ENCODE assay signal across 17 cellular contexts in the genomic region with DNA sequence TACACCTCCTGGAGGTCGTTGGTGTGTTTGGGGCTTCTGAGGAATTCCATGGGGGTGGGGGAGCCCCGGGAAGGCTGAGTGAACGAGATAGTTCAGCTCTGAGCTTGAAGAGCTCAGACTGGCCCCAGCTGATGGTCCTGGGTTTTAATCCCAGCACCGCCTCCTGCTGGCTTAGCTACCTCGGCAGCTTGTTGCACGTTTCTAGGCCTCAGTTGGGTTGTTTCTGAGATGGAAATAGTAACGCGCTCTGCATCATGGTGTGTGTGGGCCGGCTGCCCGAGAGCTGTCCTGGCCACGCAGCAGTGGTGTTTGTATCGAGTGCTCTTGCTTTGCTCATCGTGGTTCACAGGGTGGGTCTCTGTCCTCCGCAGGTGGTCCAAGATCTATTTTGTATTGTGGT. TPM values are rescaled to one million over a fixed set of nuclear protein-coding genes. Genes with fewer than 3 reads are reported as not detected.
A peak's percentile ranks its signal among the peaks of the same experiment; 100 is the strongest.
DNase-seq lines count a peak whose midpoint lies in the region; ATAC-seq, FAIRE-seq and TF ChIP-seq lines count a peak whose summit lies in the region.
"Had no signal": no experiment of that assay in that cellular context is flagged by ENCODE, and none has a peak within 500 bp of the region (broad histone marks: within the 10 kb centered on the region; RNA-seq: fewer than 3 reads in every experiment).

No MANE protein-coding gene starts in this region.

- FAIRE-seq in GM12892 (lab: Jason Lieb, UNC), result no peak
- FAIRE-seq: GM12891 had no signal

- POLR2A ChIA-PET in activated CD4-positive, alpha-beta T cell treated with anti-CD3 and anti-CD28 coated beads for 36 hours (lab: Charles Lee), result no interaction called here

- in situ Hi-C loops in brain microvascular endothelial cell (cut with HindIII; ENCODE audit: low pct_ligation_motif_present, low sequenced_read_pairs), result no loop called here

- ATAC-seq in activated CD4-positive, alpha-beta T cell treated with anti-CD3 and anti-CD28 coated beads for 36 hours, result no peak
- ATAC-seq: naive thymus-derived CD4-positive, alpha-beta T cell had no signal

- peaks cover 5% of the 10 kb centered on the region for H3K36me3 ChIP-seq in brain microvascular endothelial cell (replicated peaks)
- no peaks in the 10 kb centered on the region for H3K36me3 ChIP-seq in kidney epithelial cell (ENCODE audit: control insufficient read depth, insufficient read depth, low read length)
- H3K36me3 ChIP-seq in SJCRH30, result no peaks in the 10 kb centered on the region

- H3K4me3 ChIP-seq in brain microvascular endothelial cell (ENCODE audit: low read depth, low read length) (no peak overlapping the region), kidney epithelial cell (ENCODE audit: low read depth, low read length) (no peak overlapping the region), SJCRH30 (no peak overlapping the region)
- H3K4me3 ChIP-seq: skin epidermis had no signal

- intact Hi-C loops in activated CD4-positive, alpha-beta T cell treated with anti-CD3 and anti-CD28 coated beads, Interleukin-2, amount 10 ng/mL, durations not matched to agents 24 days and 14 days (cut with micrococcal nuclease), result no loop called here
- intact Hi-C loops in activated CD4-positive, alpha-beta T cell treated with anti-CD3 and anti-CD28 coated beads for 36 hours (cut with DNase I, micrococcal nuclease), result loop anchor here (5.0 to 10.0 kb wide), 3 partner anchors 129 to 184 kb away; a partner anchor contains a TSS

- no peaks in the 10 kb centered on the region for H3K9me3 Mint-ChIP-seq in activated CD4-positive, alpha-beta T cell treated with anti-CD3 and anti-CD28 coated beads, Interleukin-2, amount 10 ng/mL, durations not matched to agents 24 days and 14 days
- H3K9me3 Mint-ChIP-seq in activated CD4-positive, alpha-beta T cell treated with anti-CD3 and anti-CD28 coated beads for 36 hours (ENCODE audit: low read depth), result no peaks in the 10 kb centered on the region
- H3K9me3 Mint-ChIP-seq: activated CD4-positive, alpha-beta memory T cell treated with anti-CD3 and anti-CD28 coated beads, Interleukin-2, amount 10 ng/mL, durations not matched to agents 7 days and 5 days; naive thymus-derived CD4-positive, alpha-beta T cell had no signal

- H3K9me3 ChIP-seq in SJCRH30 (replicated peaks), result no peaks in the 10 kb centered on the region

- H3K27me3 Mint-ChIP-seq in activated CD4-positive, alpha-beta T cell treated with anti-CD3 and anti-CD28 coated beads, Interleukin-2, amount 10 ng/mL, durations not matched to agents 24 days and 14 days, result no peaks in the 10 kb centered on the region
- no peaks in the 10 kb centered on the region for H3K27me3 Mint-ChIP-seq in activated CD4-positive, alpha-beta T cell treated with anti-CD3 and anti-CD28 coated beads for 36 hours
- H3K27me3 Mint-ChIP-seq: activated CD4-positive, alpha-beta memory T cell treated with anti-CD3 and anti-CD28 coated beads, Interleukin-2, amount 10 ng/mL, durations not matched to agents 7 days and 5 days; naive thymus-derived CD4-positive, alpha-beta T cell had no signal

- no peak for DNase-seq in activated CD4-positive, alpha-beta T cell treated with anti-CD3 and anti-CD28 coated beads, Interleukin-2, amount 10 ng/mL, durations not matched to agents 24 days and 14 days
- DNase-seq in activated CD4-positive, alpha-beta T cell treated with anti-CD3 and anti-CD28 coated beads for 36 hours, result no peak
- DNase-seq in brain microvascular endothelial cell (no peak), kidney epithelial cell (ENCODE audit: low read depth) (no peak), SJCRH30 (no peak), MV-4-11 (lab: John Stamatoyannopoulos, UW) (no peak), GM12892 (ENCODE audit: insufficient read length) (no peak)
- DNase-seq: 8988T; activated CD4-positive, alpha-beta memory T cell treated with anti-CD3 and anti-CD28 coated beads, Interleukin-2, amount 10 ng/mL, durations not matched to agents 7 days and 5 days; cerebellar nuclear complex; naive thymus-derived CD4-positive, alpha-beta T cell; NCI-H1092 treated with DMSO at 0.1 percent for 48 hours; T1000; trophoblast cell had no signal

- H3K36me3 Mint-ChIP-seq in activated CD4-positive, alpha-beta T cell treated with anti-CD3 and anti-CD28 coated beads, Interleukin-2, amount 10 ng/mL, durations not matched to agents 24 days and 14 days (ENCODE audit: low read depth), result peaks cover 15% of the 10 kb centered on the region
- peaks cover 10% of the 10 kb centered on the region for H3K36me3 Mint-ChIP-seq in activated CD4-positive, alpha-beta T cell treated with anti-CD3 and anti-CD28 coated beads for 36 hours (ENCODE audit: low read depth)

- peaks cover 2% of the 10 kb centered on the region for H3K4me1 Mint-ChIP-seq in activated CD4-positive, alpha-beta T cell treated with anti-CD3 and anti-CD28 coated beads, Interleukin-2, amount 10 ng/mL, durations not matched to agents 24 days and 14 days
- no peaks in the 10 kb centered on the region for H3K4me1 Mint-ChIP-seq in activated CD4-positive, alpha-beta T cell treated with anti-CD3 and anti-CD28 coated beads for 36 hours

- H3K27ac Mint-ChIP-seq in activated CD4-positive, alpha-beta T cell treated with anti-CD3 and anti-CD28 coated beads, Interleukin-2, amount 10 ng/mL, durations not matched to agents 24 days and 14 days, result peak overlapping the region; percentile 48
- H3K27ac Mint-ChIP-seq in activated CD4-positive, alpha-beta T cell treated with anti-CD3 and anti-CD28 coated beads for 36 hours, result no peak overlapping the region
- H3K27ac Mint-ChIP-seq: activated CD4-positive, alpha-beta memory T cell treated with anti-CD3 and anti-CD28 coated beads, Interleukin-2, amount 10 ng/mL, durations not matched to agents 7 days and 5 days; naive thymus-derived CD4-positive, alpha-beta T cell had no signal

- CTCF ChIA-PET in activated CD4-positive, alpha-beta T cell treated with anti-CD3 and anti-CD28 coated beads for 36 hours (lab: Charles Lee), result no interaction called here

- TF ChIP-seq CTCF in brain microvascular endothelial cell (IDR thresholded peaks at IDR 0.05; ENCODE audit: low read depth, low read length, missing control alignments) (peak; percentile 44), kidney epithelial cell (IDR thresholded peaks at IDR 0.05; ENCODE audit: insufficient read depth, low read length, poor library complexity, severe bottlenecking) (peak; percentile 5)

- no peak overlapping the region for H3K4me3 Mint-ChIP-seq in activated CD4-positive, alpha-beta T cell treated with anti-CD3 and anti-CD28 coated beads, Interleukin-2, amount 10 ng/mL, durations not matched to agents 24 days and 14 days
- H3K4me3 Mint-ChIP-seq in activated CD4-positive, alpha-beta T cell treated with anti-CD3 and anti-CD28 coated beads for 36 hours, result no peak overlapping the region
- H3K4me3 Mint-ChIP-seq: activated CD4-positive, alpha-beta memory T cell treated with anti-CD3 and anti-CD28 coated beads, Interleukin-2, amount 10 ng/mL, durations not matched to agents 7 days and 5 days; naive thymus-derived CD4-positive, alpha-beta T cell had no signal

- no peak for TF ChIP-seq POLR2A in GM12892 (IDR thresholded peaks at IDR 0.05; ENCODE audit: low read depth, low read length)

- peaks cover 3% of the 10 kb centered on the region; the same call in 1 of the 2 replicates for H3K4me1 ChIP-seq in SJCRH30

- H3K27ac ChIP-seq in brain microvascular endothelial cell (no peak overlapping the region), temporal lobe (ENCODE audit: low read depth, low read length) (peak overlapping the region; percentile 36), SJCRH30 (no peak overlapping the region)

- H3K27me3 ChIP-seq in brain microvascular endothelial cell (replicated peaks) (no peaks in the 10 kb centered on the region), kidney epithelial cell (ENCODE audit: control insufficient read depth, insufficient read depth, low read length) (no peaks in the 10 kb centered on the region), SJCRH30 (no peaks in the 10 kb centered on the region)

RNA-seq across cellular contexts. Expression of a gene that starts 37.4 kb away (rescaled TPM):
- total RNA-seq in activated CD4-positive, alpha-beta T cell treated with anti-CD3 and anti-CD28 coated beads, Interleukin-2, amount 10 ng/mL, durations not matched to agents 24 days and 14 days, result 15.7 and 16.8 TPM in 2 replicates
- total RNA-seq in activated CD4-positive, alpha-beta T cell treated with anti-CD3 and anti-CD28 coated beads for 36 hours, result 10 to 100 TPM in 1 of 2 experiments, 1 to 10 TPM in 1; 7.4 to 10.4 TPM
- 8.9 and 10.2 TPM in 2 replicates for total RNA-seq in kidney epithelial cell
- 5.2 TPM for total RNA-seq in temporal lobe
- total RNA-seq in SJCRH30 (2014; rRNA removed; shearing (Covaris generic)), result 3.9 and 5.5 TPM in 2 replicates
- polyA plus RNA-seq in GM12892 (2012; ENCODE audit: missing spikeins), result 14.3 TPM
